8 cellular contexts compared by ENCODE assay signal in genomic region chr19:40433391-40434216, GRCh38. TPM values are rescaled to one million over a fixed set of nuclear protein-coding genes. Genes with fewer than 3 reads are reported as not detected.
DNase-seq lines count a peak whose midpoint lies in the region; ATAC-seq, FAIRE-seq and TF ChIP-seq lines count a peak whose summit lies in the region.

No MANE protein-coding gene starts in this region.

- H3K27me3 ChIP-seq in HUES48 (ENCODE audit: control insufficient read depth, insufficient read depth, low read length): no peaks in the 10 kb centered on the region

- H3K4me3 ChIP-seq in HUES48 (ENCODE audit: low read depth, low read length): peak overlapping the region; percentile 54

- H3K9me3 Mint-ChIP-seq in naive B cell: peaks cover 0 to 2% (median 0%) of the 10 kb centered on the region in 7 donors

- DNase-seq in activated effector memory CD4-positive, alpha-beta T cell treated with Interleukin-2 at 50 U/mL for 16 hours: peak; percentile 51
- DNase-seq in fibroblast of peridontal ligament (ENCODE audit: extremely low read depth) (peak; percentile 89), naive B cell (peak; percentile 62)

- no peaks in the 10 kb centered on the region for H3K9me3 ChIP-seq in HUES48 (ENCODE audit: control insufficient read depth, insufficient read depth, low read length)

- H3K4me1 ChIP-seq in HUES48 (ENCODE audit: control insufficient read depth, insufficient read depth, low read length): peaks cover 8% of the 10 kb centered on the region

- H3K4me1 Mint-ChIP-seq in naive B cell: peaks cover 25 to 37% (median 25%) of the 10 kb centered on the region in 3 donors

- no peaks in the 10 kb centered on the region for H3K36me3 ChIP-seq in HUES48 (ENCODE audit: control insufficient read depth, insufficient read depth, low read length)

- ATAC-seq in GM18505 (IDR thresholded peaks at IDR 0.05; ENCODE audit: unreplicated experiment) (peak; percentile 55), naive B cell (ENCODE audit: low read depth in 2 of 2) (peak; percentile 70 to 73)

- H3K27ac ChIP-seq in HUES48 (ENCODE audit: low read depth, low read length) (peak overlapping the region; percentile 89), temporal lobe (ENCODE audit: low read depth, low read length) (peak overlapping the region; percentile 96)

- no peaks in the 10 kb centered on the region for H3K27me3 Mint-ChIP-seq in naive B cell

- peak overlapping the region; percentile 85 to 98 (median 94) for H3K4me3 Mint-ChIP-seq in naive B cell

- peak; percentile 72 for TF ChIP-seq POLR2A in GM18505 (IDR thresholded peaks at IDR 0.05; ENCODE audit: borderline replicate concordance, extremely low read depth, insufficient read depth, insufficient read length)

- no peaks in the 10 kb centered on the region for H3K36me3 Mint-ChIP-seq in naive B cell

- peak; percentile 3 for FAIRE-seq in A204.1 (lab: Jason Lieb, UNC)

- peak overlapping the region; percentile 64 for H3K9ac ChIP-seq in HUES48 (ENCODE audit: low read depth, low read length)

- peak overlapping the region; percentile 85 to 97 (median 94) for H3K27ac Mint-ChIP-seq in naive B cell

TF ChIP-seq in PFSK-1, 5 proteins besides CTCF, POLR2A, EP300 and RAD21:
- TF ChIP-seq TAF1 (IDR thresholded peaks at IDR 0.05; ENCODE audit: borderline replicate concordance, insufficient read depth, low read length) (peak; percentile 78; the same call in 1 of the 2 replicates), POLR2AphosphoS5 (IDR thresholded peaks at IDR 0.05; ENCODE audit: low read depth, low read length) (peak; percentile 71; the same call in 1 of the 2 replicates), REST (IDR thresholded peaks at IDR 0.05; ENCODE audit: insufficient read depth in 1 of 2, low read depth in 2 of 2, low read length in 2 of 2) (peak in 1 of 2 experiments; percentile 25; a peak in 1 of 4 replicates), SIN3A (IDR thresholded peaks at IDR 0.05; ENCODE audit: borderline replicate concordance, insufficient read depth, low read length) (peak; percentile 39; the same call in 1 of the 2 replicates), FOXP2 (optimal IDR thresholded peaks at IDR 0.05; ENCODE audit: borderline replicate concordance, extremely low read depth, extremely low read length, insufficient read depth) (peak; percentile 58)
TF ChIP-seq in PFSK-1: peak in this region for 5.

RNA-seq across cellular contexts. Expression of gene SERTAD1, which starts 7.8 kb away (rescaled TPM):
- polyA plus RNA-seq in PFSK-1 (2012; ENCODE audit: insufficient read length, low read depth): 16.4 TPM
- 10 to 100 TPM in 4 of 6 donors, 1 to 10 TPM in 2; 8.7 to 23.0 (median 13.0) TPM for polyA plus RNA-seq in naive B cell (ENCODE audit: low read depth in 6 of 6)
- 0.98 TPM for total RNA-seq in temporal lobe

RNA-seq across cellular contexts. Expression of gene SERTAD3, which starts 10.5 kb away (rescaled TPM):
- polyA plus RNA-seq in PFSK-1 (2012; ENCODE audit: insufficient read length, low read depth): 45.7 TPM
- 10 to 100 TPM in 5 of 6 donors, 1 to 10 TPM in 1; 9.8 to 17.6 (median 13.3) TPM for polyA plus RNA-seq in naive B cell (ENCODE audit: low read depth in 6 of 6)
- total RNA-seq in temporal lobe: 3.4 TPM

RNA-seq across cellular contexts. Expression of gene PRX, which starts 20.4 kb away (rescaled TPM):
- polyA plus RNA-seq in PFSK-1 (2012; ENCODE audit: insufficient read length, low read depth): 4.3 TPM
- polyA plus RNA-seq in naive B cell (ENCODE audit: low read depth in 6 of 6): under 1 TPM in 4 of 6 donors, not detected in 2; 0.05 to 0.38 (median 0.23) TPM
- 2.5 TPM for total RNA-seq in temporal lobe

RNA-seq across cellular contexts. Expression of gene BLVRB, which starts 31.9 kb away (rescaled TPM):
- 724 TPM for polyA plus RNA-seq in PFSK-1 (2012; ENCODE audit: insufficient read length, low read depth)
- 10 to 100 TPM in 5 of 6 donors, 1 to 10 TPM in 1; 5.3 to 35.3 (median 24.5) TPM for polyA plus RNA-seq in naive B cell (ENCODE audit: low read depth in 6 of 6)
- 17.5 TPM for total RNA-seq in temporal lobe

RNA-seq across cellular contexts. Expression of gene SPTBN4, which starts 33.2 kb away (rescaled TPM):
- polyA plus RNA-seq in PFSK-1 (2012; ENCODE audit: insufficient read length, low read depth): 22.2 TPM
- polyA plus RNA-seq in naive B cell (ENCODE audit: low read depth in 6 of 6): not detected
- total RNA-seq in temporal lobe: 25.6 TPM

Comparison
In these comparisons a context has a peak if more than half of its experiments do, and no peak if none do; other contexts are left out.
1. Peak in every context shown above with its lines: DNase-seq, ATAC-seq, H3K4me3 ChIP-seq and H3K27ac ChIP-seq.